Comparison of ENCODE assay signal across 1 cellular context in the genomic region with DNA sequence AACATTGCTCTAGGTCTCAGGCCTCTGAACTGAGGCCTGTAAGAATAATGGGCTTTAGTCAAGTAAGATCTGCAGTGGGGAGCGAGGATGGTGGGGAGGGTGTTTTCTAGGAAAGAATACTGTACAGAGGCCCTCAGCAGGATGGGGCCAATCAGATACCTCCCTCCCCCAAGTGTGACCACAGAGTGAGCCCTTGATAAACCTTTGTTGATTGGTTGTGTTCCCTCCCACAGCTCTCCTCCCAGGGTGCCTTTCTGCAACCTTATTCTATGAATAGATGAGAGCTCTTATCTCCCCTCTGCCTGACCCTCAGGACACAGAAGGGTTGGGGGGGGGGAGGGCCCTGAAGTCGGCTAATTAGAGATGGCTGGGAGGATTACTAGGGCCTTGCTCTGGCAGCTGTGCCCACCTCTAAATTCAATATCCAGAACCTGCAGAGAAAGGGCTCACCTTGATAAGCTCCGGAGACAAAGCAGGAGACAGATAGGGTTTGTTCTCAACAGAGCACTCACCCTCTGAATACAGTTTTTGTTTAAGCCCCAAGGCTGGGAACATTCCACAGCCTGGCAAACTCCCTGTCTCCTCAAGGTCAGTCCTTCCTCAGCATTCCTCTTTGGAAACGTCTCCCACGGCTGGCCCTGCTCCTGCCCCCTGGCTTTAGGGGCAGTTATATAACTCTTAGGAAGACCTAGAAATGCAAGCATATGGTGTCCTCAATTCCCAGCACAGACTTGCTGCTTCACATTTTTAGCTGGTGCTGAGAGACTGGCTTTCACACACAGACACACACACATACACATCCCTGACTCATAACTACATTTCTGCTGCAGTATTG.
TF ChIP-seq lines count a peak whose summit lies in the region.

No MANE protein-coding gene starts in this region.

TF ChIP-seq in K562, 482 proteins besides CTCF, POLR2A, EP300 and RAD21 (continued from another document and continues in another):
- 0 out of 2 replicates have a peak, but pooled peaks have one; percentile 36 for TF ChIP-seq CBFB (CRISPR knock-in tag; IDR thresholded peaks at IDR 0.05)
- TF ChIP-seq, protein P1, sequence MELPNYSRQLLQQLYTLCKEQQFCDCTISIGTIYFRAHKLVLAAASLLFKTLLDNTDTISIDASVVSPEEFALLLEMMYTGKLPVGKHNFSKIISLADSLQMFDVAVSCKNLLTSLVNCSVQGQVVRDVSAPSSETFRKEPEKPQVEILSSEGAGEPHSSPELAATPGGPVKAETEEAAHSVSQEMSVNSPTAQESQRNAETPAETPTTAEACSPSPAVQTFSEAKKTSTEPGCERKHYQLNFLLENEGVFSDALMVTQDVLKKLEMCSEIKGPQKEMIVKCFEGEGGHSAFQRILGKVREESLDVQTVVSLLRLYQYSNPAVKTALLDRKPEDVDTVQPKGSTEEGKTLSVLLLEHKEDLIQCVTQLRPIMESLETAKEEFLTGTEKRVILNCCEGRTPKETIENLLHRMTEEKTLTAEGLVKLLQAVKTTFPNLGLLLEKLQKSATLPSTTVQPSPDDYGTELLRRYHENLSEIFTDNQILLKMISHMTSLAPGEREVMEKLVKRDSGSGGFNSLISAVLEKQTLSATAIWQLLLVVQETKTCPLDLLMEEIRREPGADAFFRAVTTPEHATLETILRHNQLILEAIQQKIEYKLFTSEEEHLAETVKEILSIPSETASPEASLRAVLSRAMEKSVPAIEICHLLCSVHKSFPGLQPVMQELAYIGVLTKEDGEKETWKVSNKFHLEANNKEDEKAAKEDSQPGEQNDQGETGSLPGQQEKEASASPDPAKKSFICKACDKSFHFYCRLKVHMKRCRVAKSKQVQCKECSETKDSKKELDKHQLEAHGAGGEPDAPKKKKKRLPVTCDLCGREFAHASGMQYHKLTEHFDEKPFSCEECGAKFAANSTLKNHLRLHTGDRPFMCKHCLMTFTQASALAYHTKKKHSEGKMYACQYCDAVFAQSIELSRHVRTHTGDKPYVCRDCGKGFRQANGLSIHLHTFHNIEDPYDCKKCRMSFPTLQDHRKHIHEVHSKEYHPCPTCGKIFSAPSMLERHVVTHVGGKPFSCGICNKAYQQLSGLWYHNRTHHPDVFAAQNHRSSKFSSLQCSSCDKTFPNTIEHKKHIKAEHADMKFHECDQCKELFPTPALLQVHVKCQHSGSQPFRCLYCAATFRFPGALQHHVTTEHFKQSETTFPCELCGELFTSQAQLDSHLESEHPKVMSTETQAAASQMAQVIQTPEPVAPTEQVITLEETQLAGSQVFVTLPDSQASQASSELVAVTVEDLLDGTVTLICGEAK (IDR thresholded peaks at IDR 0.05): no peak
- TF ChIP-seq, protein P1 (CRISPR knock-in tag; IDR thresholded peaks at IDR 0.05): no peak
- peak; percentile 90 for TF ChIP-seq CCNT2 (IDR thresholded peaks at IDR 0.05; ENCODE audit: borderline replicate concordance, extremely low read depth, insufficient read length, low read depth, low read length)
- TF ChIP-seq MIER1 (IDR thresholded peaks at IDR 0.05; ENCODE audit: low read depth): no peak
- no peak for TF ChIP-seq DDX20 (tag; IDR thresholded peaks at IDR 0.05; ENCODE audit: low read depth)
- peak; percentile 79 for TF ChIP-seq TAL1 (IDR thresholded peaks at IDR 0.05)
- TF ChIP-seq BRF2 (IDR thresholded peaks at IDR 0.05; ENCODE audit: borderline replicate concordance, insufficient read depth, insufficient read length): no peak
- TF ChIP-seq ZNF79 (CRISPR knock-in tag; IDR thresholded peaks at IDR 0.05; ENCODE audit: low read depth): no peak
- TF ChIP-seq, protein P2, sequence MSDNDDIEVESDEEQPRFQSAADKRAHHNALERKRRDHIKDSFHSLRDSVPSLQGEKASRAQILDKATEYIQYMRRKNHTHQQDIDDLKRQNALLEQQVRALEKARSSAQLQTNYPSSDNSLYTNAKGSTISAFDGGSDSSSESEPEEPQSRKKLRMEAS (CRISPR knock-in tag; IDR thresholded peaks at IDR 0.05): no peak
- TF ChIP-seq ZNF316 (IDR thresholded peaks at IDR 0.05): no peak
- no peak for TF ChIP-seq ASH1L (IDR thresholded peaks at IDR 0.05; ENCODE audit: borderline replicate concordance, low read depth, partially characterized antibody)
- peak in 1 of 2 experiments; percentile 64; a peak in 1 of 4 replicates for TF ChIP-seq TEAD1 (CRISPR knock-in tag; IDR thresholded peaks at IDR 0.05)
- TF ChIP-seq ZNF717 (CRISPR knock-in tag; IDR thresholded peaks at IDR 0.05): no peak
- no peak for TF ChIP-seq UBTF (IDR thresholded peaks at IDR 0.05; ENCODE audit: borderline replicate concordance in 1 of 2, low read depth in 2 of 2, low read length in 2 of 2)
- no peak for TF ChIP-seq ZFP36 (IDR thresholded peaks at IDR 0.05; ENCODE audit: low read depth, low read length, partially characterized antibody)
- TF ChIP-seq TRIM24 (IDR thresholded peaks at IDR 0.05): peak; percentile 34 to 69; a peak in 1 of 4 replicates
- TF ChIP-seq ZNF3 (CRISPR knock-in tag; IDR thresholded peaks at IDR 0.05): no peak
- no peak for TF ChIP-seq SMAD3 (CRISPR knock-in tag; conservative IDR thresholded peaks at IDR 0.05)
- TF ChIP-seq E2F6 (IDR thresholded peaks at IDR 0.05; ENCODE audit: borderline replicate concordance in 1 of 2, extremely low read depth in 1 of 2, insufficient read depth in 1 of 2, insufficient read length in 1 of 2, low read depth in 1 of 2, low read length in 1 of 2, poor library complexity in 1 of 2, severe bottlenecking in 1 of 2): peak in 1 of 2 experiments; percentile 28
- no peak; the same call in 1 of the 2 replicates for TF ChIP-seq ZNF511 (CRISPR knock-in tag; IDR thresholded peaks at IDR 0.05)
- TF ChIP-seq IRF9 (tag; IDR thresholded peaks at IDR 0.05): no peak
- TF ChIP-seq MAFF (IDR thresholded peaks at IDR 0.05; ENCODE audit: low read length): peak; percentile 8; the same call in 1 of the 2 replicates
- TF ChIP-seq ZNF444 (CRISPR knock-in tag; IDR thresholded peaks at IDR 0.05): no peak; the same call in 1 of the 2 replicates
- TF ChIP-seq ELF1 (tag; IDR thresholded peaks at IDR 0.05): no peak
- no peak for TF ChIP-seq HNRNPLL (IDR thresholded peaks at IDR 0.05; ENCODE audit: low read depth, low read length, poor library complexity, severe bottlenecking)
- 0 out of 2 replicates have a peak, but pooled peaks have one; percentile 20 for TF ChIP-seq ZKSCAN1 (IDR thresholded peaks at IDR 0.05; ENCODE audit: low read depth, low read length)
- TF ChIP-seq ZSCAN32 (CRISPR knock-in tag; IDR thresholded peaks at IDR 0.05): no peak
- TF ChIP-seq LARP7 (IDR thresholded peaks at IDR 0.05): no peak
- TF ChIP-seq ZNF639 (CRISPR knock-in tag; conservative IDR thresholded peaks at IDR 0.05 in 1 of 2, IDR thresholded peaks at IDR 0.05 in 1 of 2): peak in 1 of 2 experiments; percentile 76; a peak in 2 of 4 replicates
- TF ChIP-seq U2AF2 (optimal IDR thresholded peaks at IDR 0.05; ENCODE audit: low read depth, low read length): no peak
- peak; percentile 91 for TF ChIP-seq KLF16 (IDR thresholded peaks at IDR 0.05)
- TF ChIP-seq HDAC6 (IDR thresholded peaks at IDR 0.05; ENCODE audit: low read depth, low read length): no peak
- TF ChIP-seq SREBF1 (IDR thresholded peaks at IDR 0.05; ENCODE audit: borderline replicate concordance, low read depth, low read length): no peak
- TF ChIP-seq ERF (CRISPR knock-in tag; IDR thresholded peaks at IDR 0.05): no peak
- TF ChIP-seq BACH1 (tag; IDR thresholded peaks at IDR 0.05): no peak
- TF ChIP-seq ZC3H8 (IDR thresholded peaks at IDR 0.05): no peak
- TF ChIP-seq ZNF780A (CRISPR knock-in tag; IDR thresholded peaks at IDR 0.05): no peak
- no peak for TF ChIP-seq CLOCK (CRISPR knock-in tag; IDR thresholded peaks at IDR 0.05; ENCODE audit: borderline replicate concordance)
